32 cellular contexts compared by ENCODE assay signal in genomic region chr17:3415610-3416009, GRCh38. TPM values are rescaled to one million over a fixed set of nuclear protein-coding genes. Genes with fewer than 3 reads are reported as not detected.
"Had no signal": no experiment of that assay in that cellular context is flagged by ENCODE, and none has a peak within 500 bp of the region (broad histone marks: within the 10 kb centered on the region; RNA-seq: fewer than 3 reads in every experiment).

No MANE protein-coding gene starts in this region.

- H3K9me3 Mint-ChIP-seq: stimulated activated effector memory CD8-positive, alpha-beta T cell treated with anti-CD3 and anti-CD28 coated beads, Interleukin-12 subunit alpha, Interleukin-12 subunit beta, amount 100 ng/mL, for 72 hours; stimulated activated naive CD8-positive, alpha-beta T cell treated with anti-CD3 and anti-CD28 coated beads, Interleukin-15, amount 100 ng/mL, for 72 hours; stimulated activated naive CD8-positive, alpha-beta T cell treated with anti-CD3 and anti-CD28 coated beads, Interleukin-15, Interleukin-2, amounts not matched to agents 100 ng/mL and 50 ng/mL, for 24 hours had no signal

- DNase-seq: stimulated activated CD4-positive, alpha-beta T cell treated with anti-CD3 and anti-CD28 coated beads, Interleukin-2, amount 100 ng/mL, for 48 hours; stimulated activated CD4-positive, alpha-beta T cell treated with anti-CD3 and anti-CD28 coated beads, Interleukin-4, amount 100 ng/mL, for 1 hour; stimulated activated CD4-positive, alpha-beta T cell treated with anti-CD3 and anti-CD28 coated beads, Interleukin-4, amount 100 ng/mL, for 24 hours; stimulated activated CD4-positive, alpha-beta T cell treated with anti-CD3 and anti-CD28 coated beads, Interleukin-4, amount 100 ng/mL, for 4 hours; stimulated activated CD8-positive, alpha-beta memory T cell treated with anti-CD3 and anti-CD28 coated beads, Interleukin-4, amount 100 ng/mL, for 48 hours; stimulated activated naive B cell treated with anti-CD40 and anti-IgM and Interleukin-4, amounts not matched to agents 10 μg/mL and 1 μg/mL and 100 μg/mL, for 72 hours; stimulated activated naive CD4-positive, alpha-beta T cell; stimulated activated naive CD4-positive, alpha-beta T cell treated with Interleukin-2 at 50 U/mL for 16 hours; stimulated activated naive CD8-positive, alpha-beta T cell treated with anti-CD3 and anti-CD28 coated beads, Interleukin-15, amount 100 ng/mL, for 72 hours; stimulated activated naive CD8-positive, alpha-beta T cell treated with anti-CD3 and anti-CD28 coated beads, Interleukin-15, Interleukin-2, amounts not matched to agents 100 U/mL and 50 U/mL, for 24 hours; stomach; substantia nigra; testis; thyroid gland; tibial artery; transverse colon; trophoblast cell; upper lobe of left lung; upper lobe of right lung; uterus had no signal

- H3K27me3 ChIP-seq: stomach, testis, thyroid gland, tibial artery, tibial nerve, transverse colon, upper lobe of left lung, upper lobe of right lung, uterus, vagina had no signal

- H3K36me3 ChIP-seq: stomach, suprapubic skin, thoracic aorta, thyroid gland, tibial artery, tibial nerve, transverse colon, upper lobe of left lung, upper lobe of right lung, uterus, vagina had no signal

- H3K27ac Mint-ChIP-seq: stimulated activated effector memory CD8-positive, alpha-beta T cell treated with anti-CD3 and anti-CD28 coated beads, Interleukin-12 subunit alpha, Interleukin-12 subunit beta, amount 100 ng/mL, for 72 hours; stimulated activated memory B cell treated with anti-CD40 and anti-IgM and Interleukin-4, amounts not matched to agents 10 μg/mL and 1 μg/mL and 100 μg/mL, for 72 hours; stimulated activated naive B cell treated with anti-CD40 and anti-IgM and Interleukin-4, amounts not matched to agents 10 μg/mL and 1 μg/mL and 100 μg/mL, for 72 hours; stimulated activated naive CD8-positive, alpha-beta T cell treated with anti-CD3 and anti-CD28 coated beads, Interleukin-15, amount 100 ng/mL, for 72 hours; stimulated activated naive CD8-positive, alpha-beta T cell treated with anti-CD3 and anti-CD28 coated beads, Interleukin-15, Interleukin-2, amounts not matched to agents 100 ng/mL and 50 ng/mL, for 24 hours; type B pancreatic cell had no signal

- H3K36me3 Mint-ChIP-seq: stimulated activated effector memory CD8-positive, alpha-beta T cell treated with anti-CD3 and anti-CD28 coated beads, Interleukin-12 subunit alpha, Interleukin-12 subunit beta, amount 100 ng/mL, for 72 hours; stimulated activated memory B cell treated with anti-CD40 and anti-IgM and Interleukin-4, amounts not matched to agents 10 μg/mL and 1 μg/mL and 100 μg/mL, for 72 hours; stimulated activated naive B cell treated with anti-CD40 and anti-IgM and Interleukin-4, amounts not matched to agents 10 μg/mL and 1 μg/mL and 100 μg/mL, for 72 hours; type B pancreatic cell had no signal

- H3K4me1 Mint-ChIP-seq: stimulated activated memory B cell treated with anti-CD40 and anti-IgM and Interleukin-4, amounts not matched to agents 10 μg/mL and 1 μg/mL and 100 μg/mL, for 72 hours had no signal

- H3K9me3 ChIP-seq: stomach, suprapubic skin, testis, thoracic aorta, thyroid gland, tibial artery, tibial nerve, transverse colon, upper lobe of left lung, upper lobe of right lung, uterus, vagina had no signal

- ATAC-seq: stimulated activated effector memory CD8-positive, alpha-beta T cell treated with anti-CD3 and anti-CD28 coated beads, Interleukin-12 subunit alpha, Interleukin-12 subunit beta, amount 100 ng/mL, for 72 hours; stimulated activated memory B cell treated with anti-CD40 and anti-IgM and Interleukin-4, amounts not matched to agents 10 μg/mL and 1 μg/mL and 100 μg/mL, for 72 hours; stimulated activated naive B cell treated with anti-CD40 and anti-IgM and Interleukin-4, amounts not matched to agents 10 μg/mL and 1 μg/mL and 100 μg/mL, for 72 hours; stimulated activated naive CD8-positive, alpha-beta T cell treated with anti-CD3 and anti-CD28 coated beads, Interleukin-15, amount 100 ng/mL, for 72 hours; stimulated activated naive CD8-positive, alpha-beta T cell treated with anti-CD3 and anti-CD28 coated beads, Interleukin-15, Interleukin-2, amounts not matched to agents 100 U/mL and 50 U/mL, for 24 hours; upper lobe of right lung had no signal

- H3K4me3 Mint-ChIP-seq: stimulated activated effector memory CD8-positive, alpha-beta T cell treated with anti-CD3 and anti-CD28 coated beads, Interleukin-12 subunit alpha, Interleukin-12 subunit beta, amount 100 ng/mL, for 72 hours; stimulated activated memory B cell treated with anti-CD40 and anti-IgM and Interleukin-4, amounts not matched to agents 10 μg/mL and 1 μg/mL and 100 μg/mL, for 72 hours; stimulated activated naive B cell treated with anti-CD40 and anti-IgM and Interleukin-4, amounts not matched to agents 10 μg/mL and 1 μg/mL and 100 μg/mL, for 72 hours; stimulated activated naive CD8-positive, alpha-beta T cell treated with anti-CD3 and anti-CD28 coated beads, Interleukin-15, amount 100 ng/mL, for 72 hours; stimulated activated naive CD8-positive, alpha-beta T cell treated with anti-CD3 and anti-CD28 coated beads, Interleukin-15, Interleukin-2, amounts not matched to agents 100 ng/mL and 50 ng/mL, for 24 hours; type B pancreatic cell had no signal

- H3K27me3 Mint-ChIP-seq: type B pancreatic cell had no signal

- H3K4me3 ChIP-seq: stomach, suprapubic skin, testis, thoracic aorta, thyroid gland, tibial artery, tibial nerve, transverse colon, upper lobe of left lung, upper lobe of right lung, uterus, vagina had no signal

- H3K4me1 ChIP-seq: stomach, suprapubic skin, testis, thyroid gland, tibial artery, tibial nerve, transverse colon, upper lobe of left lung, upper lobe of right lung, uterus, vagina had no signal

RNA-seq across cellular contexts. Expression of gene OR3A3, which starts 4.4 kb away (rescaled TPM):
- total RNA-seq: stomach, subcutaneous adipose tissue, suprapubic skin, temporal lobe, testis, thoracic aorta, thyroid gland, tibial nerve, transverse colon, upper lobe of left lung, upper lobe of right lung, ureter, urinary bladder, uterus, vagina had no signal

RNA-seq across cellular contexts. Expression of gene OR1E1, which starts 17.4 kb away (rescaled TPM):
- total RNA-seq: stomach, subcutaneous adipose tissue, suprapubic skin, thoracic aorta, thyroid gland, tibial nerve, transverse colon, upper lobe of left lung, upper lobe of right lung, ureter, urinary bladder, uterus, vagina had no signal

RNA-seq across cellular contexts. Expression of gene OR1E2, which starts 18.0 kb away (rescaled TPM):
- total RNA-seq: stomach, subcutaneous adipose tissue, temporal lobe, thoracic aorta, thyroid gland, transverse colon, upper lobe of left lung, upper lobe of right lung, ureter, urinary bladder, vagina had no signal

RNA-seq across cellular contexts. Expression of gene OR3A2, which starts 29.5 kb away (rescaled TPM):
- total RNA-seq: stomach, thyroid gland, transverse colon, upper lobe of right lung, uterus, vagina had no signal

RNA-seq across cellular contexts. Expression of gene SPATA22, which starts 56.0 kb away (rescaled TPM):
- total RNA-seq: suprapubic skin, thoracic aorta, transverse colon, ureter, vagina had no signal
